ENCODE assay signal across 21 cellular contexts in genomic region chr16:89398924-89399323, GRCh38.
DNase-seq lines count a peak whose midpoint lies in the region; ATAC-seq, FAIRE-seq and TF ChIP-seq lines count a peak whose summit lies in the region.
"Had no signal": no experiment of that assay in that cellular context is flagged by ENCODE, and none has a peak within 500 bp of the region (broad histone marks: within the 10 kb centered on the region; RNA-seq: fewer than 3 reads in every experiment).

No MANE protein-coding gene starts in this region.

- no peak for DNase-seq in HepG2 (ENCODE audit: low spot score)
- no peak for DNase-seq in right lobe of liver
- no peak for DNase-seq in activated T-helper 1 cell treated with anti-CD3 and anti-CD28 coated beads, Interleukin-12 subunit alpha, Interleukin-12 subunit beta, Interleukin-2, Interleukin-4 antibody, amounts not matched to agents 30 ng/mL and 10 ng/mL and 1 ng/mL, durations not matched to agents 14 hours and 24 hours and 36 hours (ENCODE audit: low spot score)
- no peak for DNase-seq in memory B cell (ENCODE audit: low spot score in 2 of 2)
- no peak for DNase-seq in stimulated activated naive B cell treated with anti-CD40 and anti-IgM and Interleukin-4, amounts not matched to agents 10 μg/mL and 1 μg/mL and 100 μg/mL, for 72 hours
- DNase-seq in prostate gland (ENCODE audit: low spot score), result no peak
- DNase-seq in amniotic stem cell (lab: John Stamatoyannopoulos, UW), result no peak
- DNase-seq: activated CD8-positive, alpha-beta memory T cell treated with anti-CD3 and anti-CD28 coated beads, Interleukin-2, amount 50 U/mL, for 4 hours; EL; erythroblast; H7; left cardiac atrium; NCI-H1048; NCI-H2081 treated with DMSO at 0.1 percent for 48 hours; NCI-H526; ovary; Right ventricle myocardium superior had no signal

- H3K27me3 Mint-ChIP-seq in activated T-helper 1 cell treated with anti-CD3 and anti-CD28 coated beads, Interleukin-12 subunit alpha, Interleukin-12 subunit beta, Interleukin-2, Interleukin-4 antibody, amounts not matched to agents 30 ng/mL and 10 ng/mL and 1 ng/mL, durations not matched to agents 14 hours and 24 hours and 36 hours (ENCODE audit: insufficient read depth), result no peaks in the 10 kb centered on the region
- H3K27me3 Mint-ChIP-seq in memory B cell, result no peaks in the 10 kb centered on the region
- no peaks in the 10 kb centered on the region for H3K27me3 Mint-ChIP-seq in stimulated activated naive B cell treated with anti-CD40 and anti-IgM and Interleukin-4, amounts not matched to agents 10 μg/mL and 1 μg/mL and 100 μg/mL, for 72 hours

- 82% methylated on average over 9 of the region's 9 CpGs for WGBS in HepG2 (ENCODE audit: low lambda C conversion rate)
- 37% methylated on average over 7 of the region's 9 CpGs for WGBS in right lobe of liver (ENCODE audit: insufficient coverage, low coverage, low lambda C conversion rate, missing lambda C conversion rate)
- 79% methylated on average over 9 of the region's 9 CpGs for WGBS in prostate gland

- no peak for TF ChIP-seq CTCF in HepG2 (CRISPR knock-in tag; IDR thresholded peaks at IDR 0.05)
- TF ChIP-seq CTCF in right lobe of liver (IDR thresholded peaks at IDR 0.05), result no peak
- TF ChIP-seq CTCF in prostate gland (IDR thresholded peaks at IDR 0.05), result no peak

- H4K20me1 ChIP-seq in HepG2 (ENCODE audit: insufficient read depth, low read length), result peaks cover 83% of the 10 kb centered on the region

- peak overlapping the region; percentile 34 for H3K27ac Mint-ChIP-seq in activated T-helper 1 cell treated with anti-CD3 and anti-CD28 coated beads, Interleukin-12 subunit alpha, Interleukin-12 subunit beta, Interleukin-2, Interleukin-4 antibody, amounts not matched to agents 30 ng/mL and 10 ng/mL and 1 ng/mL, durations not matched to agents 14 hours and 24 hours and 36 hours
- H3K27ac Mint-ChIP-seq in memory B cell, result peak overlapping the region; percentile 62
- H3K27ac Mint-ChIP-seq in stimulated activated naive B cell treated with anti-CD40 and anti-IgM and Interleukin-4, amounts not matched to agents 10 μg/mL and 1 μg/mL and 100 μg/mL, for 72 hours, result peak overlapping the region; percentile 86

- no peak overlapping the region for H3K4me3 Mint-ChIP-seq in activated T-helper 1 cell treated with anti-CD3 and anti-CD28 coated beads, Interleukin-12 subunit alpha, Interleukin-12 subunit beta, Interleukin-2, Interleukin-4 antibody, amounts not matched to agents 30 ng/mL and 10 ng/mL and 1 ng/mL, durations not matched to agents 14 hours and 24 hours and 36 hours
- H3K4me3 Mint-ChIP-seq in memory B cell, result no peak overlapping the region
- no peak overlapping the region for H3K4me3 Mint-ChIP-seq in stimulated activated naive B cell treated with anti-CD40 and anti-IgM and Interleukin-4, amounts not matched to agents 10 μg/mL and 1 μg/mL and 100 μg/mL, for 72 hours

- POLR2A ChIA-PET in HepG2 (lab: Yijun Ruan, JAX), result no interaction called here

- in situ Hi-C loops in HepG2 (cut with HindIII; ENCODE audit: extremely low pct_ligation_motif_present, low pct_unique_long_range_greater_than_20kb), result no loop called here

- BruUV-seq in HepG2 (replicated peaks; lab: Mats Ljungman, UMichigan), result no TSS peak

- H3K27me3 ChIP-seq in HepG2 (ENCODE audit: control insufficient read depth in 1 of 2, insufficient read depth in 2 of 2, low read length in 2 of 2) (no peaks in the 10 kb centered on the region), right lobe of liver (no peaks in the 10 kb centered on the region), prostate gland (replicated peaks; ENCODE audit: insufficient read depth) (no peaks in the 10 kb centered on the region)
- H3K27me3 ChIP-seq: ovary had no signal

- CTCF ChIA-PET in HepG2 (lab: Yijun Ruan, JAX; ENCODE audit: low intra/inter-chr PET ratio, low total read pairs), result no interaction called here

- H3K36me3 Mint-ChIP-seq in activated T-helper 1 cell treated with anti-CD3 and anti-CD28 coated beads, Interleukin-12 subunit alpha, Interleukin-12 subunit beta, Interleukin-2, Interleukin-4 antibody, amounts not matched to agents 30 ng/mL and 10 ng/mL and 1 ng/mL, durations not matched to agents 14 hours and 24 hours and 36 hours (ENCODE audit: low read depth), result peaks cover 3% of the 10 kb centered on the region
- no peaks in the 10 kb centered on the region for H3K36me3 Mint-ChIP-seq in memory B cell
- H3K36me3 Mint-ChIP-seq in stimulated activated naive B cell treated with anti-CD40 and anti-IgM and Interleukin-4, amounts not matched to agents 10 μg/mL and 1 μg/mL and 100 μg/mL, for 72 hours, result peaks cover 14 to 35% of the 10 kb centered on the region in 2 donors

- H3K4me1 ChIP-seq in HepG2 (ENCODE audit: insufficient read depth, low read length) (peaks cover 46% of the 10 kb centered on the region), right lobe of liver (peaks cover 0 to 25% (median 14%) of the 10 kb centered on the region in 4 donors), prostate gland (replicated peaks) (peaks cover 8% of the 10 kb centered on the region)

- peaks cover 19% of the 10 kb centered on the region for H3K4me1 Mint-ChIP-seq in activated T-helper 1 cell treated with anti-CD3 and anti-CD28 coated beads, Interleukin-12 subunit alpha, Interleukin-12 subunit beta, Interleukin-2, Interleukin-4 antibody, amounts not matched to agents 30 ng/mL and 10 ng/mL and 1 ng/mL, durations not matched to agents 14 hours and 24 hours and 36 hours (ENCODE audit: low read depth)
- peaks cover 35% of the 10 kb centered on the region for H3K4me1 Mint-ChIP-seq in memory B cell
- peaks cover 43 to 58% of the 10 kb centered on the region in 2 donors for H3K4me1 Mint-ChIP-seq in stimulated activated naive B cell treated with anti-CD40 and anti-IgM and Interleukin-4, amounts not matched to agents 10 μg/mL and 1 μg/mL and 100 μg/mL, for 72 hours

- peaks cover 86% of the 10 kb centered on the region for H3K79me2 ChIP-seq in HepG2 (ENCODE audit: insufficient read depth, low read length)

- no peak overlapping the region for H3K4me2 ChIP-seq in HepG2 (ENCODE audit: low read depth, low read length)

- H3K9ac ChIP-seq in HepG2 (ENCODE audit: insufficient read depth, low read depth, low read length), result no peak overlapping the region

- no peak for TF ChIP-seq RAD21 in HepG2 (CRISPR knock-in tag; IDR thresholded peaks at IDR 0.05)

- H3K4me3 ChIP-seq in HepG2 (replicated peaks in 1 of 3; ENCODE audit: insufficient read depth in 1 of 3, low read depth in 2 of 3, low read length in 3 of 3) (no peak overlapping the region), right lobe of liver (no peak overlapping the region), prostate gland (no peak overlapping the region)
- H3K4me3 ChIP-seq: ovary had no signal

- TF ChIP-seq POLR2A in HepG2 (IDR thresholded peaks at IDR 0.05; ENCODE audit: insufficient read depth in 1 of 2, low read depth in 2 of 2, low read length in 2 of 2) (no peak), right lobe of liver (IDR thresholded peaks at IDR 0.05) (no peak), prostate gland (IDR thresholded peaks at IDR 0.05) (no peak)

- H3K9me3 ChIP-seq in HepG2 (ENCODE audit: low read length) (no peaks in the 10 kb centered on the region), right lobe of liver (no peaks in the 10 kb centered on the region), prostate gland (no peaks in the 10 kb centered on the region)
- H3K9me3 ChIP-seq: ovary had no signal

- TF ChIP-seq EP300 in HepG2 (IDR thresholded peaks at IDR 0.05; ENCODE audit: low read depth in 2 of 2, low read length in 2 of 2), result no peak
- TF ChIP-seq EP300 in HepG2 (CRISPR knock-in tag; IDR thresholded peaks at IDR 0.05; ENCODE audit: borderline replicate concordance), result no peak

- intact Hi-C loops in HepG2 (cut with micrococcal nuclease; ENCODE audit: unreplicated experiment), result no loop called here
- intact Hi-C loops in right lobe of liver (cut with DNase I), result no loop called here
- intact Hi-C loops in activated T-helper 1 cell treated with anti-CD3 and anti-CD28 coated beads, Interleukin-12 subunit alpha, Interleukin-12 subunit beta, Interleukin-2, Interleukin-4 antibody, amounts not matched to agents 30 ng/mL and 10 ng/mL and 1 ng/mL, durations not matched to agents 14 hours and 24 hours and 36 hours (cut with micrococcal nuclease), result no loop called here
- intact Hi-C loops in prostate gland (cut with DNase I), result loop anchor here (10.0 kb wide), 1 partner anchor 46 kb away; no protein-coding TSS in a partner anchor

- peaks cover 6 to 18% of the 10 kb centered on the region in 2 experiments; a peak in 4 of 5 replicates for H3K36me3 ChIP-seq in HepG2 (replicated peaks in 1 of 2; ENCODE audit: control insufficient read depth in 1 of 2, insufficient read depth in 2 of 2, low read length in 2 of 2)
- H3K36me3 ChIP-seq in right lobe of liver, result no peaks in the 10 kb centered on the region
- H3K36me3 ChIP-seq in prostate gland, result no peaks in the 10 kb centered on the region
- H3K36me3 ChIP-seq: ovary had no signal

- H2AFZ ChIP-seq in HepG2 (ENCODE audit: low read length), result no peak overlapping the region

- FAIRE-seq in HepG2 (lab: Jason Lieb, UNC), result no peak
- FAIRE-seq: bronchial epithelial cell, frontal cortex, GM19239 had no signal

- H3K9me3 Mint-ChIP-seq in activated T-helper 1 cell treated with anti-CD3 and anti-CD28 coated beads, Interleukin-12 subunit alpha, Interleukin-12 subunit beta, Interleukin-2, Interleukin-4 antibody, amounts not matched to agents 30 ng/mL and 10 ng/mL and 1 ng/mL, durations not matched to agents 14 hours and 24 hours and 36 hours, result no peaks in the 10 kb centered on the region
- H3K9me3 Mint-ChIP-seq in memory B cell, result no peaks in the 10 kb centered on the region
- no peaks in the 10 kb centered on the region for H3K9me3 Mint-ChIP-seq in stimulated activated naive B cell treated with anti-CD40 and anti-IgM and Interleukin-4, amounts not matched to agents 10 μg/mL and 1 μg/mL and 100 μg/mL, for 72 hours

- no peak for ATAC-seq in HepG2
- no peak for ATAC-seq in right lobe of liver
- no peak for ATAC-seq in memory B cell (ENCODE audit: low read depth)
- no peak for ATAC-seq in stimulated activated naive B cell treated with anti-CD40 and anti-IgM and Interleukin-4, amounts not matched to agents 10 μg/mL and 1 μg/mL and 100 μg/mL, for 72 hours (replicated peaks)
- no peak for ATAC-seq in HG02840 (IDR thresholded peaks at IDR 0.05; ENCODE audit: low FRiP score, unreplicated experiment)
- ATAC-seq: left cardiac atrium had no signal

- no peak overlapping the region for H3K27ac ChIP-seq in HepG2 (ENCODE audit: extremely low read length, insufficient read depth, low read length)
- no peak overlapping the region for H3K27ac ChIP-seq in right lobe of liver
- no peak overlapping the region for H3K27ac ChIP-seq in prostate gland
- H3K27ac ChIP-seq: ovary had no signal

TF ChIP-seq in HepG2, 621 proteins besides CTCF, POLR2A, EP300 and RAD21 (continues in another document):
- TF ChIP-seq RBM22 (optimal IDR thresholded peaks at IDR 0.05; ENCODE audit: low read length), result peak; percentile 90

Comparison
In these comparisons a context has a peak if more than half of its experiments do, and no peak if none do; other contexts are left out.
1. H3K27ac Mint-ChIP-seq: peak in every context shown above with its lines; median percentile 86 in stimulated activated naive B cell treated with anti-CD40 and anti-IgM and Interleukin-4, amounts not matched to agents 10 μg/mL and 1 μg/mL and 100 μg/mL, for 72 hours; 62 in memory B cell; 34 in activated T-helper 1 cell treated with anti-CD3 and anti-CD28 coated beads, Interleukin-12 subunit alpha, Interleukin-12 subunit beta, Interleukin-2, Interleukin-4 antibody, amounts not matched to agents 30 ng/mL and 10 ng/mL and 1 ng/mL, durations not matched to agents 14 hours and 24 hours and 36 hours.